1 cellular context compared by ENCODE assay signal in the genomic region with DNA sequence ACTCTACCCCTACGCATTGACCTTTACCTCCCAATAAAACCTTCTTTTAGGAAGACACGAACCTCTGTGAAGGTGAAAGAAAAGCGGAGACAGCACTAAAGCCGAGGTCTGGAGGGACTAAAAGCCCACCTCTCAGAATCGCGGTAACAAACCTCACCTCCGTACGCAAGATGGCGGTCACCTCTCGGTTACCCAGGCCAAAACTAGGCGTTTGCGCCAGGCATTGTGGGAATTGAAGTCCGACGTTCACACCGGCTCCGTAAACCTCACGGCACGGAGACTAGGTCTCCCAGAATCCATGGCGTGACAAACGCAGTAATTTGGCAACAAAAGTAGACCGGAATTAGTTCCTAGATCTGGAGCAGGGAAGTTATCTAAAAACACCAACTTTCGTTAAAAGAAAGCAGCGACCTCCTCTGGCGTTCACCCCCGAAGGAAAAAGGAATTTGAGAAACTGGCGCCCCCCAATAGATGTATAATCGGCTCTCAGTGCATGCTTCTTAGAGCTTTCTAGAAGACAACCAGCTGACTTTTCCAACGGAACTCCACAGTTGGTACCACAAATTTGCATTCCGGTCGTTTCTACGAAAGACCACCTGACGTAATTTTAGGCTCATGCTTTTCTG.
TF ChIP-seq lines count a peak whose summit lies in the region.

TSS of gene N4BP2L2 (minus strand) at position 175 of the 626 bp plus-strand sequence. CDS start 1,768 bp downstream, outside the sequence.

TF ChIP-seq in HEK293, 187 proteins besides CTCF, POLR2A, EP300 and RAD21 (continued from another document and continues in another):
- TF ChIP-seq, protein P1, sequence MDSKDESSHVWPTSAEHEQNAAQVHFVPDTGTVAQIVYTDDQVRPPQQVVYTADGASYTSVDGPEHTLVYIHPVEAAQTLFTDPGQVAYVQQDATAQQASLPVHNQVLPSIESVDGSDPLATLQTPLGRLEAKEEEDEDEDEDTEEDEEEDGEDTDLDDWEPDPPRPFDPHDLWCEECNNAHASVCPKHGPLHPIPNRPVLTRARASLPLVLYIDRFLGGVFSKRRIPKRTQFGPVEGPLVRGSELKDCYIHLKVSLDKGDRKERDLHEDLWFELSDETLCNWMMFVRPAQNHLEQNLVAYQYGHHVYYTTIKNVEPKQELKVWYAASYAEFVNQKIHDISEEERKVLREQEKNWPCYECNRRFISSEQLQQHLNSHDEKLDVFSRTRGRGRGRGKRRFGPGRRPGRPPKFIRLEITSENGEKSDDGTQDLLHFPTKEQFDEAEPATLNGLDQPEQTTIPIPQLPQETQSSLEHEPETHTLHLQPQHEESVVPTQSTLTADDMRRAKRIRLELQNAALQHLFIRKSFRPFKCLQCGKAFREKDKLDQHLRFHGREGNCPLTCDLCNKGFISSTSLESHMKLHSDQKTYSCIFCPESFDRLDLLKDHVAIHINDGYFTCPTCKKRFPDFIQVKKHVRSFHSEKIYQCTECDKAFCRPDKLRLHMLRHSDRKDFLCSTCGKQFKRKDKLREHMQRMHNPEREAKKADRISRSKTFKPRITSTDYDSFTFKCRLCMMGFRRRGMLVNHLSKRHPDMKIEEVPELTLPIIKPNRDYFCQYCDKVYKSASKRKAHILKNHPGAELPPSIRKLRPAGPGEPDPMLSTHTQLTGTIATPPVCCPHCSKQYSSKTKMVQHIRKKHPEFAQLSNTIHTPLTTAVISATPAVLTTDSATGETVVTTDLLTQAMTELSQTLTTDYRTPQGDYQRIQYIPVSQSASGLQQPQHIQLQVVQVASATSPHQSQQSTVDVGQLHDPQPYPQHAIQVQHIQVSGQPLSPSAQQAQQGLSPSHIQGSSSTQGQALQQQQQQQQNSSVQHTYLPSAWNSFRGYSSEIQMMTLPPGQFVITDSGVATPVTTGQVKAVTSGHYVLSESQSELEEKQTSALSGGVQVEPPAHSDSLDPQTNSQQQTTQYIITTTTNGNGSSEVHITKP (tag by site-specific recombination; IDR thresholded peaks at IDR 0.05), result peak; percentile 81
- TF ChIP-seq ZBTB17 (tag by site-specific recombination; IDR thresholded peaks at IDR 0.05) (peak; percentile 84), ZSCAN16 (tag by site-specific recombination; IDR thresholded peaks at IDR 0.05) (no peak), ZNF335 (tag by site-specific recombination; conservative IDR thresholded peaks at IDR 0.05) (peak; percentile 76), KLF16 (tag by site-specific recombination; IDR thresholded peaks at IDR 0.05) (0 out of 2 replicates have a peak, but pooled peaks have one; percentile 29), ZNF623 (tag by site-specific recombination; IDR thresholded peaks at IDR 0.05) (no peak), HOXD13 (CRISPR knock-in tag; IDR thresholded peaks at IDR 0.05; ENCODE audit: borderline replicate concordance) (no peak), ZNF677 (tag by site-specific recombination; IDR thresholded peaks at IDR 0.05) (no peak), ZBTB20 (tag by site-specific recombination; IDR thresholded peaks at IDR 0.05) (peak; percentile 69), RBAK (tag by site-specific recombination; IDR thresholded peaks at IDR 0.05) (no peak), SETDB1 (IDR thresholded peaks at IDR 0.05; ENCODE audit: insufficient read length, low read length) (no peak), ZSCAN30 (tag by site-specific recombination; IDR thresholded peaks at IDR 0.05) (no peak), EGR2 (tag by site-specific recombination; IDR thresholded peaks at IDR 0.05; ENCODE audit: low read depth) (no peak), SP2 (tag by site-specific recombination; IDR thresholded peaks at IDR 0.05) (peak; percentile 25; the same call in 1 of the 2 replicates), ZNF529 (tag by site-specific recombination; IDR thresholded peaks at IDR 0.05; ENCODE audit: insufficient replicate concordance) (no peak), ZNF112 (tag by site-specific recombination; IDR thresholded peaks at IDR 0.05) (no peak), ZNF514 (tag by site-specific recombination; IDR thresholded peaks at IDR 0.05) (no peak), ZBTB7A (tag by site-specific recombination; IDR thresholded peaks at IDR 0.05; ENCODE audit: low read depth) (no peak; the same call in 1 of the 2 replicates), ZXDB (tag by site-specific recombination; IDR thresholded peaks at IDR 0.05) (peak; percentile 64), ZNF658 (tag by site-specific recombination; IDR thresholded peaks at IDR 0.05) (no peak), ZNF341 (tag by site-specific recombination; IDR thresholded peaks at IDR 0.05; ENCODE audit: low read depth) (no peak), ZNF394 (tag by site-specific recombination; IDR thresholded peaks at IDR 0.05; ENCODE audit: borderline replicate concordance) (no peak), AEBP2 (tag by site-specific recombination; IDR thresholded peaks at IDR 0.05; ENCODE audit: borderline replicate concordance) (no peak), ZNF580 (tag by site-specific recombination; IDR thresholded peaks at IDR 0.05) (peak; percentile 95), HOXC10 (CRISPR knock-in tag; IDR thresholded peaks at IDR 0.05) (no peak), ZSCAN5A (tag by site-specific recombination; IDR thresholded peaks at IDR 0.05) (no peak), ZNF391 (tag by site-specific recombination; IDR thresholded peaks at IDR 0.05; ENCODE audit: borderline replicate concordance, low read depth) (no peak), ZNF544 (tag by site-specific recombination; IDR thresholded peaks at IDR 0.05) (no peak), ZNF239 (tag by site-specific recombination; IDR thresholded peaks at IDR 0.05) (no peak), ZNF791 (tag by site-specific recombination; IDR thresholded peaks at IDR 0.05) (no peak), ZNF324 (tag by site-specific recombination; IDR thresholded peaks at IDR 0.05) (no peak), GLI2 (tag by site-specific recombination; IDR thresholded peaks at IDR 0.05; ENCODE audit: borderline replicate concordance, low read depth) (no peak), FEZF1 (tag by site-specific recombination; IDR thresholded peaks at IDR 0.05) (no peak), ZFHX2 (tag by site-specific recombination; conservative IDR thresholded peaks at IDR 0.05) (no peak), PRDM6 (tag by site-specific recombination; IDR thresholded peaks at IDR 0.05) (no peak), GLI4 (tag by site-specific recombination; IDR thresholded peaks at IDR 0.05) (no peak), ZNF24 (tag by site-specific recombination; IDR thresholded peaks at IDR 0.05) (peak; percentile 17; the same call in 1 of the 2 replicates), ZNF10 (tag by site-specific recombination; IDR thresholded peaks at IDR 0.05) (no peak), ZNF280D (tag by site-specific recombination; IDR thresholded peaks at IDR 0.05) (no peak), ZNF174 (tag by site-specific recombination; IDR thresholded peaks at IDR 0.05) (no peak), ZNF266 (tag by site-specific recombination; IDR thresholded peaks at IDR 0.05; ENCODE audit: low read depth) (no peak)
- TF ChIP-seq, protein P2, sequence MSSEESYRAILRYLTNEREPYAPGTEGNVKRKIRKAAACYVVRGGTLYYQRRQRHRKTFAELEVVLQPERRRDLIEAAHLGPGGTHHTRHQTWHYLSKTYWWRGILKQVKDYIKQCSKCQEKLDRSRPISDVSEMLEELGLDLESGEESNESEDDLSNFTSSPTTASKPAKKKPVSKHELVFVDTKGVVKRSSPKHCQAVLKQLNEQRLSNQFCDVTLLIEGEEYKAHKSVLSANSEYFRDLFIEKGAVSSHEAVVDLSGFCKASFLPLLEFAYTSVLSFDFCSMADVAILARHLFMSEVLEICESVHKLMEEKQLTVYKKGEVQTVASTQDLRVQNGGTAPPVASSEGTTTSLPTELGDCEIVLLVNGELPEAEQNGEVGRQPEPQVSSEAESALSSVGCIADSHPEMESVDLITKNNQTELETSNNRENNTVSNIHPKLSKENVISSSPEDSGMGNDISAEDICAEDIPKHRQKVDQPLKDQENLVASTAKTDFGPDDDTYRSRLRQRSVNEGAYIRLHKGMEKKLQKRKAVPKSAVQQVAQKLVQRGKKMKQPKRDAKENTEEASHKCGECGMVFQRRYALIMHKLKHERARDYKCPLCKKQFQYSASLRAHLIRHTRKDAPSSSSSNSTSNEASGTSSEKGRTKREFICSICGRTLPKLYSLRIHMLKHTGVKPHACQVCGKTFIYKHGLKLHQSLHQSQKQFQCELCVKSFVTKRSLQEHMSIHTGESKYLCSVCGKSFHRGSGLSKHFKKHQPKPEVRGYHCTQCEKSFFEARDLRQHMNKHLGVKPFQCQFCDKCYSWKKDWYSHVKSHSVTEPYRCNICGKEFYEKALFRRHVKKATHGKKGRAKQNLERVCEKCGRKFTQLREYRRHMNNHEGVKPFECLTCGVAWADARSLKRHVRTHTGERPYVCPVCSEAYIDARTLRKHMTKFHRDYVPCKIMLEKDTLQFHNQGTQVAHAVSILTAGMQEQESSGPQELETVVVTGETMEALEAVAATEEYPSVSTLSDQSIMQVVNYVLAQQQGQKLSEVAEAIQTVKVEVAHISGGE (tag by site-specific recombination; conservative IDR thresholded peaks at IDR 0.05; ENCODE audit: low read depth), result peak; percentile 94
- TF ChIP-seq, protein P3, sequence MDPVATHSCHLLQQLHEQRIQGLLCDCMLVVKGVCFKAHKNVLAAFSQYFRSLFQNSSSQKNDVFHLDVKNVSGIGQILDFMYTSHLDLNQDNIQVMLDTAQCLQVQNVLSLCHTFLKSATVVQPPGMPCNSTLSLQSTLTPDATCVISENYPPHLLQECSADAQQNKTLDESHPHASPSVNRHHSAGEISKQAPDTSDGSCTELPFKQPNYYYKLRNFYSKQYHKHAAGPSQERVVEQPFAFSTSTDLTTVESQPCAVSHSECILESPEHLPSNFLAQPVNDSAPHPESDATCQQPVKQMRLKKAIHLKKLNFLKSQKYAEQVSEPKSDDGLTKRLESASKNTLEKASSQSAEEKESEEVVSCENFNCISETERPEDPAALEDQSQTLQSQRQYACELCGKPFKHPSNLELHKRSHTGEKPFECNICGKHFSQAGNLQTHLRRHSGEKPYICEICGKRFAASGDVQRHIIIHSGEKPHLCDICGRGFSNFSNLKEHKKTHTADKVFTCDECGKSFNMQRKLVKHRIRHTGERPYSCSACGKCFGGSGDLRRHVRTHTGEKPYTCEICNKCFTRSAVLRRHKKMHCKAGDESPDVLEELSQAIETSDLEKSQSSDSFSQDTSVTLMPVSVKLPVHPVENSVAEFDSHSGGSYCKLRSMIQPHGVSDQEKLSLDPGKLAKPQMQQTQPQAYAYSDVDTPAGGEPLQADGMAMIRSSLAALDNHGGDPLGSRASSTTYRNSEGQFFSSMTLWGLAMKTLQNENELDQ (tag by site-specific recombination; IDR thresholded peaks at IDR 0.05; ENCODE audit: low read depth), result no peak
